ENCODE assay signal across 30 cellular contexts in genomic region chr4:5757091-5757490, GRCh38. TPM values are rescaled to one million over a fixed set of nuclear protein-coding genes. Genes with fewer than 3 reads are reported as not detected.
DNase-seq lines count a peak whose midpoint lies in the region; ATAC-seq, FAIRE-seq and TF ChIP-seq lines count a peak whose summit lies in the region.
"Had no signal": no experiment of that assay in that cellular context is flagged by ENCODE, and none has a peak within 500 bp of the region (broad histone marks: within the 10 kb centered on the region; RNA-seq: fewer than 3 reads in every experiment).

No MANE protein-coding gene starts in this region.

- no peak overlapping the region for H3K23ac ChIP-seq in H1 (ENCODE audit: insufficient read length)

- H3K4me2 ChIP-seq in GM23248 (ENCODE audit: unreplicated experiment): no peak overlapping the region
- H3K4me2 ChIP-seq in PC-9: no peak overlapping the region
- no peak overlapping the region for H3K4me2 ChIP-seq in H1 (ENCODE audit: insufficient read depth in 1 of 2, low read depth in 2 of 2, low read length in 2 of 2)
- H3K4me2 ChIP-seq: hepatocyte, SK-N-SH had no signal

- H3K79me2 ChIP-seq in GM23248 (ENCODE audit: insufficient read depth) (peaks cover 20% of the 10 kb centered on the region), PC-9 (ENCODE audit: low read depth) (no peaks in the 10 kb centered on the region), H1 (ENCODE audit: control insufficient read depth in 1 of 2, insufficient read depth in 2 of 2, low read length in 2 of 2) (no peaks in the 10 kb centered on the region)
- H3K79me2 ChIP-seq: hepatocyte had no signal

- H3K18ac ChIP-seq in H1 (ENCODE audit: extremely low read depth, low read length): no peak overlapping the region

- no peak overlapping the region for H2BK15ac ChIP-seq in H1 (ENCODE audit: low read length)

- CTCF ChIA-PET in PC-9 (lab: Charles Lee): no interaction called here
- CTCF ChIA-PET in H1 (lab: Charles Lee; ENCODE audit: partially characterized antibody): interaction anchor here (0.6 to 1.3 kb wide), 5 partner anchors 22 to 242 kb away, joined by 3 read pairs; no protein-coding TSS in a partner anchor

- intact Hi-C loops in PC-9 (cut with micrococcal nuclease; ENCODE audit: unreplicated experiment): no loop called here

- no peak for TF ChIP-seq EP300 in H1 (IDR thresholded peaks at IDR 0.05; ENCODE audit: borderline replicate concordance in 1 of 2, low read depth in 2 of 2, low read length in 2 of 2)

- DNase-seq in GM23248 (no peak), PC-9 (no peak), H1 (ENCODE audit: low read depth in 1 of 2, low spot score in 2 of 2) (peak in 1 of 2 experiments; percentile 38), mesenteric fat pad (ENCODE audit: low spot score) (peak; percentile 71), KG1 (lab: John Stamatoyannopoulos, UW) (no peak)
- no peak for DNase-seq in activated T-cell treated with anti-CD3 and anti-CD28 coated beads, Interleukin-2, amount 50 U/mL, for 4 hours
- DNase-seq in effector memory CD8-positive, alpha-beta T cell: no peak
- DNase-seq: ACHN; activated B cell treated with CpG ODN at 0.5 μM for 24 hours; activated CD4-positive, alpha-beta T cell treated with anti-CD3 and anti-CD28 coated beads, Interleukin-2, amount 10 ng/mL, durations not matched to agents 7 days and 5 days; activated CD8-positive, alpha-beta memory T cell treated with anti-CD3 and anti-CD28 coated beads, Interleukin-2, amount 10 ng/mL, durations not matched to agents 7 days and 5 days; activated naive CD4-positive, alpha-beta T cell; activated naive CD8-positive, alpha-beta T cell treated with anti-CD3 and anti-CD28 coated beads, Interleukin-2, amount 50 U/mL, for 24 hours; activated T-cell treated with anti-CD3 and anti-CD28 coated beads, Interleukin-2, amount 50 U/mL, for 48 hours; BE2C; CD8-positive, alpha-beta T cell; NCI-H1436; NCI-H2081 treated with DMSO at 0.1 percent for 48 hours; NCI-H748 treated with DMSO at 0.1 percent for 48 hours; right cardiac atrium; RPMI8226; SK-N-SH; stimulated activated CD4-positive, alpha-beta T cell treated with anti-CD3 and anti-CD28 coated beads, Interleukin-12 subunit alpha, Interleukin-12 subunit beta, amount 100 ng/mL, for 4 hours; stimulated activated CD4-positive, alpha-beta T cell treated with anti-CD3 and anti-CD28 coated beads, Interleukin-2, amount 100 ng/mL, for 48 hours had no signal

- H3K4me3 ChIP-seq in GM23248 (no peak overlapping the region), PC-9 (no peak overlapping the region), H1 (ENCODE audit: extremely low read depth in 1 of 4, insufficient read depth in 2 of 4, low read depth in 3 of 4, low read length in 4 of 4) (no peak overlapping the region)
- H3K4me3 ChIP-seq: hepatocyte, tibial nerve had no signal

- H3K9me2 ChIP-seq in GM23248 (ENCODE audit: insufficient read depth) (no peaks in the 10 kb centered on the region), PC-9 (ENCODE audit: insufficient read depth) (no peaks in the 10 kb centered on the region)
- H3K9me2 ChIP-seq: SK-N-SH had no signal

- H3K4me3 Mint-ChIP-seq in activated T-cell treated with anti-CD3 and anti-CD28 coated beads, Interleukin-2, amount 50 U/mL, for 4 hours: no peak overlapping the region
- no peak overlapping the region for H3K4me3 Mint-ChIP-seq in effector memory CD8-positive, alpha-beta T cell
- H3K4me3 Mint-ChIP-seq: activated B cell treated with CpG ODN at 0.5 μM for 24 hours; activated CD4-positive, alpha-beta T cell treated with anti-CD3 and anti-CD28 coated beads, Interleukin-2, amount 10 ng/mL, durations not matched to agents 7 days and 5 days; activated CD8-positive, alpha-beta memory T cell treated with anti-CD3 and anti-CD28 coated beads, Interleukin-2, amount 10 ng/mL, durations not matched to agents 7 days and 5 days; activated naive CD8-positive, alpha-beta T cell treated with anti-CD3 and anti-CD28 coated beads, Interleukin-2, amount 50 U/mL, for 24 hours; CD8-positive, alpha-beta T cell; central memory CD8-positive, alpha-beta T cell; memory B cell had no signal

- TF ChIP-seq RAD21 in H1 (IDR thresholded peaks at IDR 0.05 in 1 of 2, conservative IDR thresholded peaks at IDR 0.05 in 1 of 2; ENCODE audit: low read depth in 2 of 2, low read length in 2 of 2): peak in 1 of 2 experiments; percentile 11; a peak in 2 of 4 replicates

- no peak for FAIRE-seq in H1 (lab: Jason Lieb, UNC)
- FAIRE-seq: GM18507 had no signal

- no peaks in the 10 kb centered on the region for H3K9me3 Mint-ChIP-seq in activated T-cell treated with anti-CD3 and anti-CD28 coated beads, Interleukin-2, amount 50 U/mL, for 4 hours
- H3K9me3 Mint-ChIP-seq in effector memory CD8-positive, alpha-beta T cell: no peaks in the 10 kb centered on the region
- H3K9me3 Mint-ChIP-seq: activated B cell treated with CpG ODN at 0.5 μM for 24 hours; activated CD4-positive, alpha-beta T cell treated with anti-CD3 and anti-CD28 coated beads, Interleukin-2, amount 10 ng/mL, durations not matched to agents 7 days and 5 days; central memory CD8-positive, alpha-beta T cell had no signal

- 96 to 100% methylated on average over 7 of the region's 7 CpGs for WGBS in GM23248 (ENCODE audit: low coverage in 1 of 2, low lambda C conversion rate in 2 of 2, missing lambda C conversion rate in 2 of 2), 2 experiments
- 89% methylated on average over 7 of the region's 7 CpGs; no CpG with 5 or more reads in 1 of the 2 experiments for WGBS in H1 (ENCODE audit: extremely low coverage in 1 of 2, insufficient coverage in 1 of 2, insufficient read length in 1 of 2, insufficient replicate concordance in 2 of 2, low coverage in 1 of 2, low lambda C conversion rate in 2 of 2, missing lambda C conversion rate in 1 of 2), 2 experiments

- 0 out of 2 replicates have a peak overlapping the region, but pooled peaks have one; percentile 77 for H3K27ac ChIP-seq in GM23248
- 0 out of 2 replicates have a peak overlapping the region, but pooled peaks have one; percentile 65 for H3K27ac ChIP-seq in PC-9
- no peak overlapping the region for H3K27ac ChIP-seq in H1 (ENCODE audit: low read depth, low read length)
- H3K27ac ChIP-seq: hepatocyte, tibial nerve had no signal

- H3K27me3 ChIP-seq in GM23248 (replicated peaks; ENCODE audit: insufficient read depth) (no peaks in the 10 kb centered on the region), PC-9 (ENCODE audit: insufficient read depth, low read depth) (no peaks in the 10 kb centered on the region), H1 (replicated peaks in 1 of 4; ENCODE audit: control insufficient read depth in 3 of 4, extremely low read depth in 1 of 4, insufficient read depth in 3 of 4, low read length in 3 of 4) (no peaks in the 10 kb centered on the region)
- H3K27me3 ChIP-seq: BE2C, hepatocyte, tibial nerve had no signal

- no peak overlapping the region for H3K56ac ChIP-seq in H1 (replicated peaks; ENCODE audit: insufficient read length, low read depth, low read length)

- H3K23me2 ChIP-seq in H1 (ENCODE audit: low read depth, low read length): no peaks in the 10 kb centered on the region; the same call in 1 of the 2 replicates

- no peak overlapping the region for H3K27ac Mint-ChIP-seq in effector memory CD8-positive, alpha-beta T cell
- H3K27ac Mint-ChIP-seq: activated B cell treated with CpG ODN at 0.5 μM for 24 hours; activated CD4-positive, alpha-beta T cell treated with anti-CD3 and anti-CD28 coated beads, Interleukin-2, amount 10 ng/mL, durations not matched to agents 7 days and 5 days; activated CD8-positive, alpha-beta memory T cell treated with anti-CD3 and anti-CD28 coated beads, Interleukin-2, amount 10 ng/mL, durations not matched to agents 7 days and 5 days; activated naive CD8-positive, alpha-beta T cell treated with anti-CD3 and anti-CD28 coated beads, Interleukin-2, amount 50 U/mL, for 24 hours; CD8-positive, alpha-beta T cell; memory B cell had no signal

- no peaks in the 10 kb centered on the region for H3K36me3 Mint-ChIP-seq in activated T-cell treated with anti-CD3 and anti-CD28 coated beads, Interleukin-2, amount 50 U/mL, for 4 hours (ENCODE audit: insufficient read depth)
- H3K36me3 Mint-ChIP-seq in effector memory CD8-positive, alpha-beta T cell (ENCODE audit: insufficient read depth): no peaks in the 10 kb centered on the region
- H3K36me3 Mint-ChIP-seq: activated CD8-positive, alpha-beta memory T cell treated with anti-CD3 and anti-CD28 coated beads, Interleukin-2, amount 10 ng/mL, durations not matched to agents 7 days and 5 days; CD8-positive, alpha-beta T cell; memory B cell had no signal

- no peak overlapping the region for H2BK20ac ChIP-seq in H1 (ENCODE audit: low read length)

- peaks cover 22% of the 10 kb centered on the region for H3F3A ChIP-seq in GM23248 (ENCODE audit: insufficient read depth)
- no peaks in the 10 kb centered on the region for H3F3A ChIP-seq in PC-9 (ENCODE audit: insufficient read depth, low read depth)

- H4K91ac ChIP-seq in H1 (replicated peaks; ENCODE audit: insufficient read length, low read length): no peak overlapping the region

- H4K20me1 ChIP-seq in GM23248 (ENCODE audit: insufficient read depth): no peaks in the 10 kb centered on the region
- H4K20me1 ChIP-seq in PC-9 (ENCODE audit: insufficient read depth): no peaks in the 10 kb centered on the region
- no peaks in the 10 kb centered on the region for H4K20me1 ChIP-seq in H1 (replicated peaks in 1 of 2; ENCODE audit: control insufficient read depth in 1 of 2, insufficient read depth in 2 of 2, low read length in 2 of 2)

- H3K9me3 ChIP-seq in GM23248 (ENCODE audit: low read depth): no peaks in the 10 kb centered on the region
- no peaks in the 10 kb centered on the region for H3K9me3 ChIP-seq in PC-9 (ENCODE audit: insufficient read depth, low read depth)
- H3K9me3 ChIP-seq in H1 (ENCODE audit: insufficient read depth in 2 of 2, low read depth in 1 of 2, low read length in 1 of 2): no peaks in the 10 kb centered on the region
- H3K9me3 ChIP-seq: BE2C, SK-N-SH, tibial nerve had no signal

- no peak overlapping the region for H3K4ac ChIP-seq in H1 (replicated peaks; ENCODE audit: insufficient read length, low read depth, low read length)

- H3K36me3 ChIP-seq in GM23248 (ENCODE audit: low read depth) (peaks cover 21% of the 10 kb centered on the region; the same call in 1 of the 2 replicates), PC-9 (ENCODE audit: low read depth) (no peaks in the 10 kb centered on the region), H1 (ENCODE audit: control insufficient read depth in 2 of 4, insufficient read depth in 4 of 4, low read length in 3 of 4) (peaks cover 2 to 7% (median 4%) of the 10 kb centered on the region in 4 experiments; a peak in 4 of 8 replicates)
- H3K36me3 ChIP-seq: BE2C had no signal

- in situ Hi-C loops in GM23248 (cut with MboI): no loop called here

- no peak overlapping the region for H2AK5ac ChIP-seq in H1 (ENCODE audit: low read depth, low read length)

- H2BK5ac ChIP-seq in H1 (ENCODE audit: low read depth, low read length): no peak overlapping the region

- H3K9ac ChIP-seq in GM23248: no peak overlapping the region
- no peak overlapping the region for H3K9ac ChIP-seq in H1 (replicated peaks in 1 of 4; ENCODE audit: extremely low read depth in 1 of 4, low read depth in 3 of 4, low read length in 3 of 4)
- H3K9ac ChIP-seq: SK-N-SH had no signal

- no peak for TF ChIP-seq POLR2A in H1 (IDR thresholded peaks at IDR 0.05; ENCODE audit: control extremely low read depth in 1 of 2, low read depth in 2 of 2, low read length in 2 of 2)

- peaks cover 2% of the 10 kb centered on the region for H3K27me3 Mint-ChIP-seq in activated T-cell treated with anti-CD3 and anti-CD28 coated beads, Interleukin-2, amount 50 U/mL, for 4 hours (ENCODE audit: low read depth)
- H3K27me3 Mint-ChIP-seq in effector memory CD8-positive, alpha-beta T cell: no peaks in the 10 kb centered on the region
- H3K27me3 Mint-ChIP-seq: activated B cell treated with CpG ODN at 0.5 μM for 24 hours; activated CD4-positive, alpha-beta T cell treated with anti-CD3 and anti-CD28 coated beads, Interleukin-2, amount 10 ng/mL, durations not matched to agents 7 days and 5 days; activated CD8-positive, alpha-beta memory T cell treated with anti-CD3 and anti-CD28 coated beads, Interleukin-2, amount 10 ng/mL, durations not matched to agents 7 days and 5 days; activated naive CD8-positive, alpha-beta T cell treated with anti-CD3 and anti-CD28 coated beads, Interleukin-2, amount 50 U/mL, for 24 hours; central memory CD8-positive, alpha-beta T cell had no signal

- no peak overlapping the region for H3K14ac ChIP-seq in H1 (ENCODE audit: insufficient read length)

- POLR2A ChIA-PET in PC-9 (lab: Charles Lee; ENCODE audit: unreplicated experiment): no interaction called here
- POLR2A ChIA-PET in H1 (lab: Charles Lee; ENCODE audit: partially characterized antibody): no interaction called here

- peaks cover 34% of the 10 kb centered on the region for H3K4me1 ChIP-seq in GM23248 (ENCODE audit: insufficient read depth)
- H3K4me1 ChIP-seq in PC-9 (replicated peaks; ENCODE audit: insufficient read depth): peaks cover 26% of the 10 kb centered on the region
- peaks cover 0 to 12% (median 8%) of the 10 kb centered on the region in 4 experiments; a peak in 6 of 7 replicates for H3K4me1 ChIP-seq in H1 (replicated peaks in 1 of 4; ENCODE audit: control insufficient read depth in 3 of 4, insufficient read depth in 4 of 4, low read length in 3 of 4)
- H3K4me1 ChIP-seq: BE2C, tibial nerve had no signal

- H4K5ac ChIP-seq in H1 (ENCODE audit: insufficient read length, low read depth, low read length): no peak overlapping the region

- H2AFZ ChIP-seq in GM23248: no peak overlapping the region
- no peak overlapping the region for H2AFZ ChIP-seq in PC-9
- no peak overlapping the region for H2AFZ ChIP-seq in H1 (ENCODE audit: low read length)
- H2AFZ ChIP-seq: hepatocyte had no signal

- H2BK12ac ChIP-seq in H1 (ENCODE audit: low read depth, low read length): no peak overlapping the region

- no peak overlapping the region for H4K8ac ChIP-seq in H1 (ENCODE audit: extremely low read depth, insufficient read depth, low read length)

- H3K4me1 Mint-ChIP-seq in activated T-cell treated with anti-CD3 and anti-CD28 coated beads, Interleukin-2, amount 50 U/mL, for 4 hours (ENCODE audit: low read depth): peaks cover 2% of the 10 kb centered on the region
- no peaks in the 10 kb centered on the region for H3K4me1 Mint-ChIP-seq in effector memory CD8-positive, alpha-beta T cell (ENCODE audit: low read depth in 2 of 2)
- H3K4me1 Mint-ChIP-seq: activated B cell treated with CpG ODN at 0.5 μM for 24 hours; central memory CD8-positive, alpha-beta T cell; memory B cell had no signal

- no peak for ATAC-seq in GM18511 (IDR thresholded peaks at IDR 0.05; ENCODE audit: unreplicated experiment)
- no peak for ATAC-seq in activated T-cell treated with anti-CD3 and anti-CD28 coated beads, Interleukin-2, amount 50 U/mL, for 4 hours
- ATAC-seq in effector memory CD8-positive, alpha-beta T cell (replicated peaks): no peak
- ATAC-seq: activated CD8-positive, alpha-beta memory T cell treated with anti-CD3 and anti-CD28 coated beads, Interleukin-2, amount 10 ng/mL, durations not matched to agents 7 days and 5 days; activated naive CD8-positive, alpha-beta T cell treated with anti-CD3 and anti-CD28 coated beads, Interleukin-2, amount 50 U/mL, for 24 hours; CD8-positive, alpha-beta T cell; right cardiac atrium had no signal

- TF ChIP-seq CTCF in PC-9 (conservative IDR thresholded peaks at IDR 0.05): no peak
- peak in 2 of 3 experiments; percentile 14 to 33; a peak in 2 of 4 replicates for TF ChIP-seq CTCF in H1 (IDR thresholded peaks at IDR 0.05; ENCODE audit: control extremely low read depth in 1 of 3, insufficient read depth in 1 of 3, low read depth in 1 of 3, low read length in 3 of 3)

- BruUV-seq in PC-9 (replicated peaks; lab: Mats Ljungman, UMichigan): no TSS peak

- no peaks in the 10 kb centered on the region for H3K79me1 ChIP-seq in H1 (ENCODE audit: low read depth, low read length)

- no peak overlapping the region for H2BK120ac ChIP-seq in H1 (replicated peaks; ENCODE audit: low read depth, low read length)

RNA-seq across cellular contexts. Expression of gene EVC, which starts 46.1 kb away (rescaled TPM):
- 36.8 and 56.2 TPM in 2 replicates for total RNA-seq in GM23248 (2014; rRNA removed; shearing (Covaris generic))
- 4.0 and 4.9 TPM in 2 replicates for polyA plus RNA-seq in GM23248 (2016; fragmentation: Nextera tagmentation; extraction: Ambion mirVana)
- 14.0 and 15.5 TPM in 2 replicates for total RNA-seq in PC-9 (2021)
- 9.8 and 11.3 TPM in 2 replicates for total RNA-seq in H1 (2021; fragmentation: NEBNext Ultra II Directional; extraction: Animal tissue kit (Norgen Biotek cat#: 25700))
- 2.6 and 5.1 TPM in 2 replicates for polyA plus RNA-seq in H1 (2011; rRNA removed)
- polyA plus RNA-seq in H1 (2011; cell fraction: cytosol; rRNA removed): 3.3 TPM
- 14.4 TPM for polyA plus RNA-seq in H1 (2011; cell fraction: nucleus; rRNA removed)
- polyA plus RNA-seq in H1 (2012, experiment 1 of 2): 4.8 to 5.9 TPM (median 5.2 TPM) in 4 replicates
- polyA plus RNA-seq in H1 (2012, experiment 2 of 2): 2.9 TPM
- polyA plus RNA-seq in H1 (2013, experiment 1 of 2): 4.0 TPM
- 4.6 TPM for polyA plus RNA-seq in H1 (2013, experiment 2 of 2)
- 4.2 and 6.9 TPM in 2 replicates for polyA minus RNA-seq in H1 (2011; rRNA and poly(A)+ RNA removed)
- polyA minus RNA-seq in H1 (2011; cell fraction: cytosol; rRNA and poly(A)+ RNA removed): 8.1 TPM
- 23.4 TPM for polyA minus RNA-seq in H1 (2011; cell fraction: nucleus; rRNA and poly(A)+ RNA removed)
- total RNA-seq in mesenteric fat pad: 16.6 TPM
- total RNA-seq in activated T-cell treated with anti-CD3 and anti-CD28 coated beads, Interleukin-2, amount 50 U/mL, for 4 hours: 1 to 10 TPM; 1.1 to 3.0 (median 1.4) TPM

RNA-seq across cellular contexts. Expression of gene EVC2, which starts 48.7 kb away (rescaled TPM):
- 8.0 and 8.1 TPM in 2 replicates for total RNA-seq in GM23248 (2014; rRNA removed; shearing (Covaris generic))
- 4.3 and 4.6 TPM in 2 replicates for polyA plus RNA-seq in GM23248 (2016; fragmentation: Nextera tagmentation; extraction: Ambion mirVana)
- total RNA-seq in PC-9 (2021): 1.4 and 1.7 TPM in 2 replicates
- 5.9 and 6.4 TPM in 2 replicates for total RNA-seq in H1 (2021; fragmentation: NEBNext Ultra II Directional; extraction: Animal tissue kit (Norgen Biotek cat#: 25700))
- 0.73 and 1.4 TPM in 2 replicates for polyA plus RNA-seq in H1 (2011; rRNA removed)
- 1.5 TPM for polyA plus RNA-seq in H1 (2011; cell fraction: cytosol; rRNA removed)
- 2.5 TPM for polyA plus RNA-seq in H1 (2011; cell fraction: nucleus; rRNA removed)
- 3.6 to 4.7 TPM (median 4.1 TPM) in 4 replicates for polyA plus RNA-seq in H1 (2012, experiment 1 of 2)
- polyA plus RNA-seq in H1 (2012, experiment 2 of 2): 1.5 TPM
- 3.5 TPM for polyA plus RNA-seq in H1 (2013, experiment 1 of 2)
- polyA plus RNA-seq in H1 (2013, experiment 2 of 2): 3.8 TPM
- polyA minus RNA-seq in H1 (2011; rRNA and poly(A)+ RNA removed): 3.2 and 3.3 TPM in 2 replicates
- polyA minus RNA-seq in H1 (2011; cell fraction: cytosol; rRNA and poly(A)+ RNA removed): 2.1 TPM
- polyA minus RNA-seq in H1 (2011; cell fraction: nucleus; rRNA and poly(A)+ RNA removed): 5.4 TPM
- 4.0 TPM for total RNA-seq in mesenteric fat pad
- under 1 TPM; 0.63 to 0.78 (median 0.76) TPM for total RNA-seq in activated T-cell treated with anti-CD3 and anti-CD28 coated beads, Interleukin-2, amount 50 U/mL, for 4 hours
- polyA plus RNA-seq: SK-N-SH had no signal
